ENCODE assay signal across 8 cellular contexts in the genomic region with DNA sequence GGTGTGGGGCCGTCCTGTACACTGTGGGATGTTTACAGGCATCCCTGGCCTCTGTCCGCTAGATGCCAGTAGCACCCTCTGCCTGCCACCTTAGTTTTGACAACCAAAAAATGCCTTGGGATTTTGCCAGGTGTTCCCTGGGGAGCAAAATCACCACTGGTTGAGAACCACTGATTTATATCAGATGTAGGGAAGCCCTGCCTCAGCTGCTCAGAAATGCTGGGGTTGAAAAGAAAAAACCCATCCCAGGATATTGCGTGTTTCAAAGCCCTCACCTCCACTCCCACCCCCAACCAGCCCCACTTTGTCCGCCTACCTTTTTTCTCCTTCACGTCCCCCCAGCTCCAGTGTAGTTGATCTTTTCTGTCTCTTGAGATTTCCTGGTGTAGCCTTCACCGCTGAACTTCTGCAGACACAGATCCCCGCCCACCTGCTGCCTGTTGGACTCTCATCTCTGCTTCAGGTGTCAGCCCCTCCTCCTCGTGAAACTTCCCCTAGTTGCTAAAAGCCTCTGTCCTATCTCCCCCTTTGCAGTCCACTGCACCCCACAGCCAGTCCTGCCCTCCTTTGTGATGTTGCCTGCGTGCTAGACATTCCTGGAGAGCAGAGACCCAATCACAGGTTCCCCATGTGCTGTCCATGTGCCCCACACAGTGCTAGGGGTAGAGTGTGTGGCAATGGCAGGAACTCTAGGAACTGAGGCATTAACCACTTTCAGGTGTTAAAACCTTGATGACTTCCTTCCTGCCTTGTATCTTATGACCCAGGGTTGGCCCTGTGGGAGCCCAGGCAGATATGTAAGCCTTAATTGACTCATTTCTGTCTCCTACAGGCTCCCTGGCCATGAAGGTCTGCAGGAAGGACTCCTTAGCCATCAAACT.
DNase-seq lines count a peak whose midpoint lies in the region; ATAC-seq, FAIRE-seq and TF ChIP-seq lines count a peak whose summit lies in the region.

No MANE protein-coding gene starts in this region.

- no peak overlapping the region for H3K4me2 ChIP-seq in A549

- H3K4me1 Mint-ChIP-seq in immature natural killer cell: peaks cover 20% of the 10 kb centered on the region in 2 donors
- H3K4me1 Mint-ChIP-seq in progenitor cell of endocrine pancreas (ENCODE audit: low read depth): no peaks in the 10 kb centered on the region

- TF ChIP-seq CTCF in A549 (IDR thresholded peaks at IDR 0.05): peak; percentile 37
- no peak for TF ChIP-seq CTCF in progenitor cell of endocrine pancreas (IDR thresholded peaks at IDR 0.05; ENCODE audit: unreplicated experiment)

- H3K27me3 Mint-ChIP-seq in immature natural killer cell (ENCODE audit: low read depth in 3 of 3): peaks cover 3 to 11% (median 5%) of the 10 kb centered on the region in 3 donors
- H3K27me3 Mint-ChIP-seq in progenitor cell of endocrine pancreas: no peaks in the 10 kb centered on the region

- POLR2A ChIA-PET in A549 (lab: Yijun Ruan, JAX): no interaction called here

- FAIRE-seq in A549 (lab: Jason Lieb, UNC) (no peak), RCC 7860 (lab: Jason Lieb, UNC) (no peak)

- TF ChIP-seq EP300 in A549 (IDR thresholded peaks at IDR 0.05): no peak

- H3K9me3 Mint-ChIP-seq in immature natural killer cell (no peaks in the 10 kb centered on the region), progenitor cell of endocrine pancreas (ENCODE audit: low read depth) (no peaks in the 10 kb centered on the region)

- H3K36me3 Mint-ChIP-seq in immature natural killer cell (no peaks in the 10 kb centered on the region), progenitor cell of endocrine pancreas (ENCODE audit: insufficient read depth) (no peaks in the 10 kb centered on the region)

- H3K27ac ChIP-seq in A549: no peak overlapping the region

- peak overlapping the region; percentile 22 to 74 (median 72) for H3K4me3 Mint-ChIP-seq in immature natural killer cell
- no peak overlapping the region for H3K4me3 Mint-ChIP-seq in progenitor cell of endocrine pancreas (ENCODE audit: low read depth)

- WGBS in A549 (ENCODE audit: missing lambda C conversion rate): 45% methylated on average over 8 of the region's 9 CpGs

- no peak for TF ChIP-seq POLR2A in A549 (IDR thresholded peaks at IDR 0.05; ENCODE audit: low read length)

- DNase-seq in A549 (ENCODE audit: low read depth in 1 of 2, low spot score in 1 of 2) (peak; percentile 7 to 32), RCC 7860 (ENCODE audit: low spot score) (peak; percentile 10), immature natural killer cell (peak; percentile 56 to 66 (median 62)), NCI-H345 treated with DMSO at 0.1 percent for 48 hours (lab: John Stamatoyannopoulos, UW; ENCODE audit: unreplicated experiment) (no peak), progenitor cell of endocrine pancreas (ENCODE audit: low spot score, unreplicated experiment) (no peak), NAMALWA (ENCODE audit: low spot score) (no peak)

- CTCF ChIA-PET in A549 (lab: Yijun Ruan, JAX): interaction anchor here (0.6 to 1.7 kb wide), 8 partner anchors 11 to 318 kb away, joined by 3 to 8 read pairs (median 4); a partner anchor contains a TSS

- H3K27ac Mint-ChIP-seq in immature natural killer cell (peak overlapping the region in 5 of 6 donors; percentile 2 to 58 (median 29)), progenitor cell of endocrine pancreas (no peak overlapping the region)

- peak; percentile 50 to 54 for TF ChIP-seq RAD21 in A549 (conservative IDR thresholded peaks at IDR 0.05 in 1 of 2, IDR thresholded peaks at IDR 0.05 in 1 of 2)

- H3K9me3 ChIP-seq in A549: no peaks in the 10 kb centered on the region

- ATAC-seq in A549: peak; percentile 68 to 85; a peak in 4 of 6 replicates
- peak; percentile 92 for ATAC-seq in GM18502 (IDR thresholded peaks at IDR 0.05; ENCODE audit: poor library complexity, unreplicated experiment)
- peak; percentile 84 for ATAC-seq in HG02852 (IDR thresholded peaks at IDR 0.05; ENCODE audit: unreplicated experiment)

- H3K4me3 ChIP-seq in A549: no peak overlapping the region

- H3K4me1 ChIP-seq in A549: no peaks in the 10 kb centered on the region; the same call in 2 of the 3 replicates

TF ChIP-seq in A549, 52 proteins besides CTCF, POLR2A, EP300 and RAD21:
- TF ChIP-seq SMC3 (IDR thresholded peaks at IDR 0.05) (peak; percentile 40; the same call in 1 of the 3 replicates), FOSB (CRISPR knock-in tag; IDR thresholded peaks at IDR 0.05) (no peak)

Comparison
In these comparisons a context has a peak if more than half of its experiments do, and no peak if none do; other contexts are left out.
1. DNase-seq: peak in A549 (2 of 2), RCC 7860 (single experiment) and immature natural killer cell (3 of 3); none in NCI-H345 treated with DMSO at 0.1 percent for 48 hours (single experiment), progenitor cell of endocrine pancreas (single experiment) and NAMALWA (single experiment).
2. Peak in every context shown above with its lines, with median percentiles within 50 percentile points of each other: ATAC-seq.